Comparison of ENCODE assay signal across 24 cellular contexts in the genomic region with DNA sequence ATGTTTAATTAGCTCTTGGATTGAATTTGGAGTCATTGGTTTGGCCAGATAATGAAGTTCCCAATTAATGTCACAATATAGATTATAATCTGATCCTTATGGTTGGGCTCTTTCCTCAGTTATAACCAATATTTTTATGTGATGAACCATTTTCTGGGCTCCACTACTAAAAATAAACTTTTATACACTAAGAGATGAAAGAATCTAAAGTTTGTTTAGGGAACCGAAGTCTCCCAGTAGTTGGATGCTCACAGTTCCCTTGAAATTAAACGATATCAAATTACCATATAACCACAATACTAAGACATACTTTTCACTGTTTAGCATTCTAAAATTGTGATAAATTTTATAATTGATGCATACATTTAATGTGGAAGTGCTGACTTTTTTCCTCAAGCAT.
"Had no signal": no experiment of that assay in that cellular context is flagged by ENCODE, and none has a peak within 500 bp of the region (broad histone marks: within the 10 kb centered on the region; RNA-seq: fewer than 3 reads in every experiment).

No MANE protein-coding gene starts in this region.

- H3K27ac ChIP-seq: neutrophil, thoracic aorta had no signal

- H3K4me3 Mint-ChIP-seq: central memory CD8-positive, alpha-beta T cell; natural killer cell had no signal

- H3K36me3 Mint-ChIP-seq: natural killer cell had no signal

- H3K27ac Mint-ChIP-seq: natural killer cell had no signal

- H3K9me3 Mint-ChIP-seq: natural killer cell had no signal

- H3K27me3 Mint-ChIP-seq: central memory CD8-positive, alpha-beta T cell had no signal

- H3K4me3 ChIP-seq: esophagus muscularis mucosa, gastroesophageal sphincter, hepatocyte, right atrium auricular region, sigmoid colon, skin epidermis, stomach, thoracic aorta, transverse colon had no signal

- H3K9me3 ChIP-seq: esophagus muscularis mucosa, neutrophil, right atrium auricular region, sigmoid colon, stomach, thoracic aorta, transverse colon had no signal

- H3K27me3 ChIP-seq: esophagus muscularis mucosa, gastroesophageal sphincter, hepatocyte, neutrophil, right atrium auricular region, sigmoid colon, stomach, transverse colon had no signal

- H3K4me1 ChIP-seq: right atrium auricular region had no signal

- DNase-seq: cortex of kidney; dorsolateral prefrontal cortex; effector CD8-positive, alpha-beta T cell; foreskin fibroblast; head of caudate nucleus; kidney; left colon; natural killer cell; posterior cingulate gyrus; sigmoid colon; stimulated activated CD4-positive, alpha-beta T cell treated with anti-CD3 and anti-CD28 coated beads, Interleukin-2, amount 100 ng/mL, for 24 hours; stimulated activated CD4-positive, alpha-beta T cell treated with anti-CD3 and anti-CD28 coated beads, Interleukin-4, amount 100 ng/mL, for 4 hours; stimulated activated naive CD4-positive, alpha-beta T cell; stomach; substantia nigra; transverse colon had no signal

- ATAC-seq: gastroesophageal sphincter, left colon, natural killer cell had no signal

- H3K4me1 Mint-ChIP-seq: central memory CD8-positive, alpha-beta T cell; natural killer cell had no signal

- H3K36me3 ChIP-seq: esophagus muscularis mucosa, gastroesophageal sphincter, neutrophil, right atrium auricular region, sigmoid colon, stomach, thoracic aorta, transverse colon had no signal
